Comparison of ENCODE assay signal across 17 cellular contexts in the genomic region with DNA sequence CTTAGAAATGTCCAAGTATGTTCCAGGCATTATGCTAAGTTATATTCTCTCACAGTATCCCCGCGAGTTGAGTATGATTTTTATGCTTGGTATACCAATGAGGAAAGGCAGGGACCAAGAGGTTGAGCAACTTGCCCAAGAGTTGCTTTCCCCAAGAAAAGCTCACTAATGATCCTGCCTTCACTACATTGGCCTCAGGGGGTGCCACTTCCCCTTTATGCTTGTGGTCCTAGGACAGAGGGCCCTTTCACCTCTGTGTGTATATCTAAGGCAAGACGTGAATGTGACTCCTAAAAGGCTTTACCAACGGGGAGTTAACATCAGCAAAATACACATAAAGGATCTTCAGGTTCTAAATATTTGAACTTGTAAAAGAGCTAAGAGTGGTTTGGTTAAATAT.
A peak's percentile ranks its signal among the peaks of the same experiment; 100 is the strongest.
DNase-seq lines count a peak whose midpoint lies in the region; ATAC-seq and TF ChIP-seq lines count a peak whose summit lies in the region.
"Had no signal": no experiment of that assay in that cellular context is flagged by ENCODE, and none has a peak within 500 bp of the region (broad histone marks: within the 10 kb centered on the region; RNA-seq: fewer than 3 reads in every experiment).

No MANE protein-coding gene starts in this region.

- intact Hi-C loops in ovary (cut with DNase I) = no loop called here

- ATAC-seq in HG02642 (IDR thresholded peaks at IDR 0.05; ENCODE audit: poor library complexity, unreplicated experiment) = peak; percentile 54
- no peak for ATAC-seq in GM21515 (IDR thresholded peaks at IDR 0.05; ENCODE audit: unreplicated experiment)
- ATAC-seq: naive thymus-derived CD4-positive, alpha-beta T cell; T-helper 17 cell had no signal

- no peak overlapping the region for H3K9ac ChIP-seq in liver (ENCODE audit: low read depth in 1 of 2, low read length in 2 of 2)

- no peak for TF ChIP-seq EP300 in ovary (IDR thresholded peaks at IDR 0.05)

- no peaks in the 10 kb centered on the region for H3K27me3 ChIP-seq in liver (ENCODE audit: control insufficient read depth in 4 of 4, insufficient read depth in 4 of 4, low read length in 3 of 4)
- H3K27me3 ChIP-seq in ovary = no peaks in the 10 kb centered on the region

- H3K9me3 ChIP-seq in liver (ENCODE audit: control insufficient read depth in 4 of 4, low read length in 3 of 4) = peaks cover 0 to 4% (median 0%) of the 10 kb centered on the region in 4 donors
- no peaks in the 10 kb centered on the region for H3K9me3 ChIP-seq in ovary

- no peaks in the 10 kb centered on the region for H3K4me1 ChIP-seq in liver (ENCODE audit: control insufficient read depth in 4 of 4, insufficient read depth in 4 of 4, low read length in 3 of 4)
- no peaks in the 10 kb centered on the region for H3K4me1 ChIP-seq in ovary (ENCODE audit: insufficient read depth)

- peak; percentile 25 to 49 for TF ChIP-seq RAD21 in liver (IDR thresholded peaks at IDR 0.05)

- in situ Hi-C loops in SK-MEL-5 (cut with HindIII; ENCODE audit: low pct_unique_long_range_greater_than_20kb, low sequenced_read_pairs) = no loop called here

- H3K36me3 ChIP-seq in liver (ENCODE audit: control insufficient read depth in 4 of 4, insufficient read depth in 3 of 4, low read depth in 1 of 4, low read length in 3 of 4) = no peaks in the 10 kb centered on the region
- H3K36me3 ChIP-seq in ovary = no peaks in the 10 kb centered on the region

- 59% methylated on average over 4 of the region's 4 CpGs for WGBS in liver
- WGBS in ovary, 3 donors = 82 to 92% (median 85%) methylated on average over 4 of the region's 4 CpGs

- H3K4me3 ChIP-seq in GM12865 (ENCODE audit: low read depth, low read length) = no peak overlapping the region
- H3K4me3 ChIP-seq in liver (ENCODE audit: low read depth in 1 of 3, low read length in 3 of 3) = no peak overlapping the region
- no peak overlapping the region for H3K4me3 ChIP-seq in ovary
- H3K4me3 ChIP-seq: PC-9 had no signal

- no peak for TF ChIP-seq POLR2A in ovary (IDR thresholded peaks at IDR 0.05)

- H3K27ac ChIP-seq in liver (ENCODE audit: low read depth in 1 of 2, low read length in 2 of 2) (no peak overlapping the region), ovary (no peak overlapping the region)
- H3K27ac ChIP-seq: PC-9 had no signal

- peak; percentile 18 for TF ChIP-seq CTCF in GM12865 (IDR thresholded peaks at IDR 0.05; ENCODE audit: insufficient read depth, low read depth, low read length, missing control alignments)
- peak; percentile 15 for TF ChIP-seq CTCF in liver (IDR thresholded peaks at IDR 0.05; ENCODE audit: low read depth, low read length, missing input control)
- TF ChIP-seq CTCF in ovary (IDR thresholded peaks at IDR 0.05) = no peak

- peak; percentile 32 for DNase-seq in GM12865 (ENCODE audit: low read depth)
- DNase-seq in SK-MEL-5 (ENCODE audit: low read depth, low spot score) = peak; percentile 91
- no peak for DNase-seq in activated CD8-positive, alpha-beta memory T cell treated with anti-CD3 and anti-CD28 coated beads for 24 hours
- DNase-seq in NCI-H2081 (lab: John Stamatoyannopoulos, UW) = no peak
- no peak for DNase-seq in ovary
- DNase-seq: activated effector memory CD4-positive, alpha-beta T cell treated with Interleukin-2 at 50 U/mL for 16 hours; effector CD4-positive, alpha-beta T cell; foreskin fibroblast; naive thymus-derived CD4-positive, alpha-beta T cell; NCI-H2029 treated with DMSO at 0.1 percent for 48 hours; PC-9; retina; stimulated activated naive CD4-positive, alpha-beta T cell treated with Interleukin-2 at 50 U/mL for 16 hours; T-helper 17 cell had no signal

TF ChIP-seq in liver, 16 proteins besides CTCF, POLR2A, EP300 and RAD21:
- no peak for TF ChIP-seq EGR1 (IDR thresholded peaks at IDR 0.05; ENCODE audit: low read depth in 2 of 2)
- TF ChIP-seq TAF1 (conservative IDR thresholded peaks at IDR 0.05) = no peak
- no peak for TF ChIP-seq NR2F2 (IDR thresholded peaks at IDR 0.05)
- TF ChIP-seq JUND (IDR thresholded peaks at IDR 0.05) = no peak
- no peak for TF ChIP-seq HNF4G (IDR thresholded peaks at IDR 0.05)
- TF ChIP-seq SP1 (IDR thresholded peaks at IDR 0.05) = no peak
- no peak for TF ChIP-seq ZBTB33 (IDR thresholded peaks at IDR 0.05)
- no peak for TF ChIP-seq FOXA1 (IDR thresholded peaks at IDR 0.05)
- TF ChIP-seq RXRA (IDR thresholded peaks at IDR 0.05) = no peak
- no peak for TF ChIP-seq ATF3 (IDR thresholded peaks at IDR 0.05)
- TF ChIP-seq REST (IDR thresholded peaks at IDR 0.05) = no peak
- TF ChIP-seq HNF4A (conservative IDR thresholded peaks at IDR 0.05) = no peak
- TF ChIP-seq MAX (IDR thresholded peaks at IDR 0.05) = no peak
- TF ChIP-seq YY1 (IDR thresholded peaks at IDR 0.05) = no peak
- TF ChIP-seq FOXA2 (IDR thresholded peaks at IDR 0.05) = no peak
- no peak for TF ChIP-seq GABPA (IDR thresholded peaks at IDR 0.05 in 1 of 2, conservative IDR thresholded peaks at IDR 0.05 in 1 of 2)

Comparison
In these comparisons a context has a peak if more than half of its experiments do, and no peak if none do; other contexts are left out.
1. DNase-seq: peak in GM12865 (single experiment) and SK-MEL-5 (single experiment); none in activated CD8-positive, alpha-beta memory T cell treated with anti-CD3 and anti-CD28 coated beads for 24 hours (single experiment), NCI-H2081 (0 of 2) and ovary (0 of 5).
2. CTCF ChIP-seq: peak in GM12865 (single experiment) and liver (single experiment); none in ovary (0 of 3).